Comparison of ENCODE assay signal across 8 cellular contexts in the genomic region with DNA sequence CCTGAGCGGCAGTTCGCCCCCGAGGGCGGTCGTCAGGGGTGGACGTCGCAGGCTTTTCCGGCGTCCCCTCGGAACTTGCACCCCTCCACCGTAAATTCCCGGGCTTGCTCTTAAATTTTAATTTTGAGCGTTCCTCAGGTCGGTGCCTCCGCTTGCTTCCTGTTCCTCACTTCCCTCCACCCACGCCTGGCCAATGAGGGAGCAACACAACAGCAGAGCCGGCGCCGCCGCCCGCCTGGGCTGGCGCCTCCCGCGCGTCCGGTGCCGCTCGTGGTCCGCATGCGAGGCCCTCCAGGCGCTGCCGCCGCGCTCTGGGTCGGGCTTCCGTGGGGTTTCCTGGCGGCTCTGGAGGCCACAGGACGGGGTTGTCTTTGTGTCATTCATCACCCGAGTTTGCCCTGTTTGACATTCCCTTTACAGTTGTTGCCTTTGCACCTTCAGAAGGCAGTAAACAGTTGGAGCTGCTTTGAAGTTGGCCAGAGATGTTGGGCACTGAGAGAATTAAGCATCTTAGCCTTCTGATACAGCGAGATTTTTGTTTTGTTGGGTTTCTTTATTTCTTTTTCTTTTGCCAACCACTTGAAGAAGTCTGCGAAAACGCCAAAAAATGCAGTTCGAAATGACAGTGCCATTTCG. TPM values are rescaled to one million over a fixed set of nuclear protein-coding genes. Genes with fewer than 3 reads are reported as not detected.
DNase-seq lines count a peak whose midpoint lies in the region; ATAC-seq, FAIRE-seq and TF ChIP-seq lines count a peak whose summit lies in the region.

No MANE protein-coding gene starts in this region.

- FAIRE-seq in bronchial epithelial cell (lab: Jason Lieb, UNC), result no peak

- H3K27me3 ChIP-seq in bronchial epithelial cell (ENCODE audit: control insufficient read depth, insufficient read depth, low read length), result no peaks in the 10 kb centered on the region

- H3K36me3 ChIP-seq in bronchial epithelial cell (ENCODE audit: control insufficient read depth, insufficient read depth, low read length), result no peaks in the 10 kb centered on the region

- H3K4me3 ChIP-seq in WI38 (ENCODE audit: low read depth, low read length) (peak overlapping the region; percentile 80), bronchial epithelial cell (ENCODE audit: low read depth, low read length) (peak overlapping the region; percentile 80)

- TF ChIP-seq CTCF in WI38 (IDR thresholded peaks at IDR 0.05; ENCODE audit: low read depth, low read length) (no peak), bronchial epithelial cell (IDR thresholded peaks at IDR 0.05; ENCODE audit: insufficient read depth, low read length, severe bottlenecking) (no peak)

- peak; percentile 81 for ATAC-seq in HG02798 (IDR thresholded peaks at IDR 0.05; ENCODE audit: poor library complexity, unreplicated experiment)

- DNase-seq in NCI-H1436 (lab: John Stamatoyannopoulos, UW), result peak; percentile 47
- no peak for DNase-seq in NCI-H1436 treated with DMSO at 0.1 percent for 48 hours (lab: John Stamatoyannopoulos, UW)
- peak; percentile 67 for DNase-seq in NCI-H146 (lab: John Stamatoyannopoulos, UW)
- peak; percentile 77 for DNase-seq in bronchial epithelial cell (ENCODE audit: low read depth)
- peak; percentile 89 for DNase-seq in islet precursor cell
- peak; percentile 77 to 82 for DNase-seq in stimulated activated CD4-positive, alpha-beta T cell treated with anti-CD3 and anti-CD28 coated beads, Interleukin-12 subunit alpha, Interleukin-12 subunit beta, amount 100 ng/mL, for 24 hours (ENCODE audit: low read depth in 2 of 2)

RNA-seq across cellular contexts. Expression of a gene that starts 0.7 kb away (rescaled TPM):
- total RNA-seq in bronchial epithelial cell, result 140 and 143 TPM in 2 replicates

RNA-seq across cellular contexts. Expression of a gene that starts 51.4 kb away (rescaled TPM):
- not detected in 2 replicates for total RNA-seq in bronchial epithelial cell
